In genomic region chr20:33653218-33653899, GRCh38 we compare ENCODE assay signal across 9 cellular contexts. TPM values are rescaled to one million over a fixed set of nuclear protein-coding genes. Genes with fewer than 3 reads are reported as not detected.
DNase-seq lines count a peak whose midpoint lies in the region; ATAC-seq, FAIRE-seq and TF ChIP-seq lines count a peak whose summit lies in the region.
"Had no signal": no experiment of that assay in that cellular context is flagged by ENCODE, and none has a peak within 500 bp of the region (broad histone marks: within the 10 kb centered on the region; RNA-seq: fewer than 3 reads in every experiment).

No MANE protein-coding gene starts in this region.

- no peak overlapping the region for H3K9ac ChIP-seq in HepG2 (ENCODE audit: insufficient read depth, low read depth, low read length)

- CTCF ChIA-PET in HepG2 (lab: Yijun Ruan, JAX; ENCODE audit: low intra/inter-chr PET ratio, low total read pairs) = interaction anchor here (0.6 to 4.7 kb wide), 7 partner anchors 33 to 259 kb away, joined by 3 to 53 read pairs (median 4); partner anchors contain the start of gene ZNF341

- intact Hi-C loops in HepG2 (cut with micrococcal nuclease; ENCODE audit: unreplicated experiment) = loop anchor here (2.0 to 5.0 kb wide), 2 partner anchors 136 to 197 kb away; no protein-coding TSS in a partner anchor

- H2AFZ ChIP-seq in HepG2 (ENCODE audit: low read length) = no peak overlapping the region

- POLR2A ChIA-PET in HepG2 (lab: Yijun Ruan, JAX) = interaction anchor here (0.8 to 2.2 kb wide), 6 partner anchors 10 to 164 kb away, joined by 3 to 24 read pairs (median 4); partner anchors contain the start of genes CBFA2T2 and ZNF341

- TF ChIP-seq CTCF in GM12864 (IDR thresholded peaks at IDR 0.05; ENCODE audit: low read depth, low read length, missing control alignments) (peak; percentile 93), choroid plexus epithelial cell (conservative IDR thresholded peaks at IDR 0.05; ENCODE audit: low read depth, low read length) (peak; percentile 99), HepG2 (CRISPR knock-in tag; IDR thresholded peaks at IDR 0.05) (peak; percentile 99), suprapubic skin (IDR thresholded peaks at IDR 0.05) (peak; percentile 53 to 56)

- in situ Hi-C loops in HepG2 (cut with HindIII; ENCODE audit: extremely low pct_ligation_motif_present, low pct_unique_long_range_greater_than_20kb) = loop anchor here (5.0 kb wide), 1 partner anchor 191 kb away; no protein-coding TSS in a partner anchor

- no peaks in the 10 kb centered on the region for H3K27me3 ChIP-seq in HepG2 (ENCODE audit: control insufficient read depth in 1 of 2, insufficient read depth in 2 of 2, low read length in 2 of 2)
- no peaks in the 10 kb centered on the region for H3K27me3 ChIP-seq in suprapubic skin

- H3K4me2 ChIP-seq in HepG2 (ENCODE audit: low read depth, low read length) = no peak overlapping the region

- peak in 1 of 2 experiments; percentile 66; a peak in 2 of 4 replicates for TF ChIP-seq POLR2A in HepG2 (IDR thresholded peaks at IDR 0.05; ENCODE audit: insufficient read depth in 1 of 2, low read depth in 2 of 2, low read length in 2 of 2)
- TF ChIP-seq POLR2A in suprapubic skin (IDR thresholded peaks at IDR 0.05) = no peak

- H3K9me3 ChIP-seq in HepG2 (ENCODE audit: low read length) (no peaks in the 10 kb centered on the region), suprapubic skin (no peaks in the 10 kb centered on the region)

- peak; percentile 73 for ATAC-seq in HepG2

- peak; percentile 82 for FAIRE-seq in HepG2 (lab: Jason Lieb, UNC)
- FAIRE-seq: endometrium had no signal

- peaks cover 12 to 19% of the 10 kb centered on the region in 2 experiments; a peak in 4 of 5 replicates for H3K36me3 ChIP-seq in HepG2 (replicated peaks in 1 of 2; ENCODE audit: control insufficient read depth in 1 of 2, insufficient read depth in 2 of 2, low read length in 2 of 2)
- peaks cover 17% of the 10 kb centered on the region for H3K36me3 ChIP-seq in suprapubic skin

- no peak for TF ChIP-seq EP300 in HepG2 (IDR thresholded peaks at IDR 0.05; ENCODE audit: low read depth in 2 of 2, low read length in 2 of 2)
- no peak for TF ChIP-seq EP300 in HepG2 (CRISPR knock-in tag; IDR thresholded peaks at IDR 0.05; ENCODE audit: borderline replicate concordance)
- TF ChIP-seq EP300 in suprapubic skin (IDR thresholded peaks at IDR 0.05) = no peak

- no peak overlapping the region for H3K4me3 ChIP-seq in GM12864 (ENCODE audit: low read depth, low read length)
- no peak overlapping the region for H3K4me3 ChIP-seq in choroid plexus epithelial cell (ENCODE audit: low read depth, low read length)
- H3K4me3 ChIP-seq in HepG2 (replicated peaks in 1 of 3; ENCODE audit: insufficient read depth in 1 of 3, low read depth in 2 of 3, low read length in 3 of 3) = no peak overlapping the region
- no peak overlapping the region for H3K4me3 ChIP-seq in suprapubic skin

- H3K4me1 ChIP-seq in HepG2 (ENCODE audit: insufficient read depth, low read length) (peaks cover 37% of the 10 kb centered on the region), suprapubic skin (peaks cover 60% of the 10 kb centered on the region)

- H3K27ac ChIP-seq in HepG2 (ENCODE audit: extremely low read length, insufficient read depth, low read length) = no peak overlapping the region
- no peak overlapping the region for H3K27ac ChIP-seq in suprapubic skin

- no peaks in the 10 kb centered on the region for H4K20me1 ChIP-seq in HepG2 (ENCODE audit: insufficient read depth, low read length)

- no peaks in the 10 kb centered on the region for H3K79me2 ChIP-seq in HepG2 (ENCODE audit: insufficient read depth, low read length)

- WGBS in HepG2 (ENCODE audit: low lambda C conversion rate) = 57% methylated on average over 16 of the region's 16 CpGs
- 21% methylated on average over 14 of the region's 16 CpGs for WGBS in suprapubic skin

- DNase-seq in 8988T (peak; percentile 84), GM12864 (ENCODE audit: low read depth) (peak; percentile 47), NCI-H146 treated with DMSO at 0.1 percent for 48 hours (lab: John Stamatoyannopoulos, UW; ENCODE audit: unreplicated experiment) (peak; percentile 68), SW480 (ENCODE audit: low spot score) (peak; percentile 86), choroid plexus epithelial cell (ENCODE audit: low read depth) (peak; percentile 80), HepG2 (ENCODE audit: low spot score) (peak; percentile 75), suprapubic skin (ENCODE audit: low spot score in 2 of 2) (peak in 1 of 2 donors; percentile 84), middle frontal gyrus (ENCODE audit: extremely low spot score, low spot score) (no peak)

- TF ChIP-seq RAD21 in HepG2 (CRISPR knock-in tag; IDR thresholded peaks at IDR 0.05) = peak; percentile 96

- BruUV-seq in HepG2 (replicated peaks; lab: Mats Ljungman, UMichigan) = no TSS peak

RNA-seq across cellular contexts. Expression of gene C20orf144, which starts 8.8 kb away (rescaled TPM):
- total RNA-seq in HepG2 (2016; rRNA removed; fragmentation: Illumina TruSeq; extraction: Trizol) = 0.09 and 0.14 TPM in 2 replicates
- 0.30 and 0.35 TPM in 2 replicates for total RNA-seq in HepG2 (2016; cell fraction: cytosol; rRNA removed; fragmentation: Illumina TruSeq; extraction: Trizol; ENCODE audit: low read depth)
- total RNA-seq in HepG2 (2016; cell fraction: insoluble cytoplasmic fraction; rRNA removed; fragmentation: Illumina TruSeq; extraction: Trizol) = 0.11 TPM in 1 of 2 replicates, not detected in the other
- 0.37 and 0.38 TPM in 2 replicates for total RNA-seq in HepG2 (2016; cell fraction: membrane; rRNA removed; fragmentation: Illumina TruSeq; extraction: Trizol)
- 0.31 and 0.37 TPM in 2 replicates for total RNA-seq in HepG2 (2016; cell fraction: nucleus; rRNA removed; fragmentation: Illumina TruSeq; extraction: Trizol)
- polyA plus RNA-seq in HepG2 (2011; rRNA removed) = 0.16 TPM in 2 replicates
- 0.17 and 0.29 TPM in 2 replicates for polyA plus RNA-seq in HepG2 (2011; cell fraction: cytosol; rRNA removed)
- 0.18 and 0.24 TPM in 2 replicates for polyA plus RNA-seq in HepG2 (2011; cell fraction: nucleus; rRNA removed)
- polyA plus RNA-seq in HepG2 (2012) = 0.21 and 0.32 TPM in 2 replicates
- 0.12 and 0.15 TPM in 2 replicates for polyA plus RNA-seq in HepG2 (2016; cell fraction: cytosol; fragmentation: Illumina TruSeq; extraction: Trizol; ENCODE audit: low read depth)
- polyA plus RNA-seq in HepG2 (2016; cell fraction: insoluble cytoplasmic fraction; fragmentation: Illumina TruSeq; extraction: Trizol; ENCODE audit: low read depth) = 0.20 and 0.21 TPM in 2 replicates
- 0.27 and 0.39 TPM in 2 replicates for polyA plus RNA-seq in HepG2 (2016; cell fraction: membrane; fragmentation: Illumina TruSeq; extraction: Trizol; ENCODE audit: low read depth)
- not detected in 2 replicates for polyA plus RNA-seq in HepG2 (2016; cell fraction: nucleus; fragmentation: Illumina TruSeq; extraction: Trizol; ENCODE audit: insufficient read depth, low read depth)
- 0.58 TPM in 1 of 2 replicates, not detected in the other for polyA minus RNA-seq in HepG2 (2011; rRNA and poly(A)+ RNA removed; ENCODE audit: low replicate concordance)
- polyA minus RNA-seq in HepG2 (2011; cell fraction: cytosol; rRNA and poly(A)+ RNA removed) = not detected in 2 replicates
- polyA minus RNA-seq in HepG2 (2011; cell fraction: nucleus; rRNA and poly(A)+ RNA removed) = 0.26 TPM in 1 of 2 replicates, not detected in the other
- not detected for total RNA-seq in suprapubic skin

RNA-seq across cellular contexts. Expression of gene ACTL10, which starts 13.4 kb away (rescaled TPM):
- total RNA-seq in HepG2 (2016; rRNA removed; fragmentation: Illumina TruSeq; extraction: Trizol) (not detected in 2 replicates), suprapubic skin (1 to 10 TPM; 1.3 to 4.9 (median 3.0) TPM)
- not detected in 2 replicates for total RNA-seq in HepG2 (2016; cell fraction: cytosol; rRNA removed; fragmentation: Illumina TruSeq; extraction: Trizol; ENCODE audit: low read depth)
- total RNA-seq in HepG2 (2016; cell fraction: insoluble cytoplasmic fraction; rRNA removed; fragmentation: Illumina TruSeq; extraction: Trizol) = not detected in 2 replicates
- total RNA-seq in HepG2 (2016; cell fraction: membrane; rRNA removed; fragmentation: Illumina TruSeq; extraction: Trizol) = not detected in 2 replicates
- not detected in 2 replicates for total RNA-seq in HepG2 (2016; cell fraction: nucleus; rRNA removed; fragmentation: Illumina TruSeq; extraction: Trizol)
- polyA plus RNA-seq in HepG2 (2011; rRNA removed) = not detected in 2 replicates
- not detected in 2 replicates for polyA plus RNA-seq in HepG2 (2011; cell fraction: cytosol; rRNA removed)
- polyA plus RNA-seq in HepG2 (2011; cell fraction: nucleus; rRNA removed) = not detected in 2 replicates
- 0.11 and 0.12 TPM in 2 replicates for polyA plus RNA-seq in HepG2 (2012)
- polyA plus RNA-seq in HepG2 (2016; cell fraction: cytosol; fragmentation: Illumina TruSeq; extraction: Trizol; ENCODE audit: low read depth) = not detected in 2 replicates
- not detected in 2 replicates for polyA plus RNA-seq in HepG2 (2016; cell fraction: insoluble cytoplasmic fraction; fragmentation: Illumina TruSeq; extraction: Trizol; ENCODE audit: low read depth)
- not detected in 2 replicates for polyA plus RNA-seq in HepG2 (2016; cell fraction: membrane; fragmentation: Illumina TruSeq; extraction: Trizol; ENCODE audit: low read depth)
- not detected in 2 replicates for polyA plus RNA-seq in HepG2 (2016; cell fraction: nucleus; fragmentation: Illumina TruSeq; extraction: Trizol; ENCODE audit: insufficient read depth, low read depth)
- polyA minus RNA-seq in HepG2 (2011; rRNA and poly(A)+ RNA removed; ENCODE audit: low replicate concordance) = 0.12 and 3.5 TPM in 2 replicates
- not detected in 2 replicates for polyA minus RNA-seq in HepG2 (2011; cell fraction: cytosol; rRNA and poly(A)+ RNA removed)
- polyA minus RNA-seq in HepG2 (2011; cell fraction: nucleus; rRNA and poly(A)+ RNA removed) = not detected in 2 replicates

RNA-seq across cellular contexts. Expression of gene NECAB3, which starts 20.9 kb away (rescaled TPM):
- total RNA-seq in HepG2 (2016; rRNA removed; fragmentation: Illumina TruSeq; extraction: Trizol) (26.4 and 61.5 TPM in 2 replicates), suprapubic skin (10 to 100 TPM; 19.9 to 37.5 (median 22.1) TPM)
- total RNA-seq in HepG2 (2016; cell fraction: cytosol; rRNA removed; fragmentation: Illumina TruSeq; extraction: Trizol; ENCODE audit: low read depth) = 43.9 and 46.0 TPM in 2 replicates
- total RNA-seq in HepG2 (2016; cell fraction: insoluble cytoplasmic fraction; rRNA removed; fragmentation: Illumina TruSeq; extraction: Trizol) = 23.2 and 62.1 TPM in 2 replicates
- total RNA-seq in HepG2 (2016; cell fraction: membrane; rRNA removed; fragmentation: Illumina TruSeq; extraction: Trizol) = 62.7 and 67.8 TPM in 2 replicates
- 71.4 and 86.1 TPM in 2 replicates for total RNA-seq in HepG2 (2016; cell fraction: nucleus; rRNA removed; fragmentation: Illumina TruSeq; extraction: Trizol)
- 65.5 and 81.8 TPM in 2 replicates for polyA plus RNA-seq in HepG2 (2011; rRNA removed)
- polyA plus RNA-seq in HepG2 (2011; cell fraction: cytosol; rRNA removed) = 30.3 and 70.4 TPM in 2 replicates
- polyA plus RNA-seq in HepG2 (2011; cell fraction: nucleus; rRNA removed) = 585 and 688 TPM in 2 replicates
- 32.0 and 41.2 TPM in 2 replicates for polyA plus RNA-seq in HepG2 (2012)
- 18.6 and 21.1 TPM in 2 replicates for polyA plus RNA-seq in HepG2 (2016; cell fraction: cytosol; fragmentation: Illumina TruSeq; extraction: Trizol; ENCODE audit: low read depth)
- polyA plus RNA-seq in HepG2 (2016; cell fraction: insoluble cytoplasmic fraction; fragmentation: Illumina TruSeq; extraction: Trizol; ENCODE audit: low read depth) = 21.8 and 29.6 TPM in 2 replicates
- 29.2 TPM in 2 replicates for polyA plus RNA-seq in HepG2 (2016; cell fraction: membrane; fragmentation: Illumina TruSeq; extraction: Trizol; ENCODE audit: low read depth)
- polyA plus RNA-seq in HepG2 (2016; cell fraction: nucleus; fragmentation: Illumina TruSeq; extraction: Trizol; ENCODE audit: insufficient read depth, low read depth) = 161 and 163 TPM in 2 replicates
- 148 and 154 TPM in 2 replicates for polyA minus RNA-seq in HepG2 (2011; rRNA and poly(A)+ RNA removed; ENCODE audit: low replicate concordance)
- 27.1 and 33.2 TPM in 2 replicates for polyA minus RNA-seq in HepG2 (2011; cell fraction: cytosol; rRNA and poly(A)+ RNA removed)
- 103 and 112 TPM in 2 replicates for polyA minus RNA-seq in HepG2 (2011; cell fraction: nucleus; rRNA and poly(A)+ RNA removed)

RNA-seq across cellular contexts. Expression of gene E2F1, which starts 32.8 kb away (rescaled TPM):
- total RNA-seq in HepG2 (2016; rRNA removed; fragmentation: Illumina TruSeq; extraction: Trizol) (25.3 and 39.4 TPM in 2 replicates), suprapubic skin (1 to 10 TPM; 3.5 to 5.6 (median 4.6) TPM)
- total RNA-seq in HepG2 (2016; cell fraction: cytosol; rRNA removed; fragmentation: Illumina TruSeq; extraction: Trizol; ENCODE audit: low read depth) = 23.5 and 26.5 TPM in 2 replicates
- total RNA-seq in HepG2 (2016; cell fraction: insoluble cytoplasmic fraction; rRNA removed; fragmentation: Illumina TruSeq; extraction: Trizol) = 22.9 and 41.6 TPM in 2 replicates
- 49.7 and 51.9 TPM in 2 replicates for total RNA-seq in HepG2 (2016; cell fraction: membrane; rRNA removed; fragmentation: Illumina TruSeq; extraction: Trizol)
- total RNA-seq in HepG2 (2016; cell fraction: nucleus; rRNA removed; fragmentation: Illumina TruSeq; extraction: Trizol) = 29.5 and 34.7 TPM in 2 replicates
- 22.5 and 25.5 TPM in 2 replicates for polyA plus RNA-seq in HepG2 (2011; rRNA removed)
- 14.5 and 25.4 TPM in 2 replicates for polyA plus RNA-seq in HepG2 (2011; cell fraction: cytosol; rRNA removed)
- polyA plus RNA-seq in HepG2 (2011; cell fraction: nucleus; rRNA removed) = 50.7 and 66.4 TPM in 2 replicates
- polyA plus RNA-seq in HepG2 (2012) = 14.4 and 23.5 TPM in 2 replicates
- 39.6 and 41.6 TPM in 2 replicates for polyA plus RNA-seq in HepG2 (2016; cell fraction: cytosol; fragmentation: Illumina TruSeq; extraction: Trizol; ENCODE audit: low read depth)
- polyA plus RNA-seq in HepG2 (2016; cell fraction: insoluble cytoplasmic fraction; fragmentation: Illumina TruSeq; extraction: Trizol; ENCODE audit: low read depth) = 32.3 and 37.3 TPM in 2 replicates
- 56.5 and 59.4 TPM in 2 replicates for polyA plus RNA-seq in HepG2 (2016; cell fraction: membrane; fragmentation: Illumina TruSeq; extraction: Trizol; ENCODE audit: low read depth)
- 97.6 and 106 TPM in 2 replicates for polyA plus RNA-seq in HepG2 (2016; cell fraction: nucleus; fragmentation: Illumina TruSeq; extraction: Trizol; ENCODE audit: insufficient read depth, low read depth)
- polyA minus RNA-seq in HepG2 (2011; rRNA and poly(A)+ RNA removed; ENCODE audit: low replicate concordance) = 35.0 and 64.5 TPM in 2 replicates
- 7.4 and 10.7 TPM in 2 replicates for polyA minus RNA-seq in HepG2 (2011; cell fraction: cytosol; rRNA and poly(A)+ RNA removed)
- 8.0 and 10.6 TPM in 2 replicates for polyA minus RNA-seq in HepG2 (2011; cell fraction: nucleus; rRNA and poly(A)+ RNA removed)
